ENCODE assay signal across 9 cellular contexts in genomic region chr5:158382473-158382872, GRCh38.
DNase-seq lines count a peak whose midpoint lies in the region; ATAC-seq and TF ChIP-seq lines count a peak whose summit lies in the region.
"Had no signal": no experiment of that assay in that cellular context is flagged by ENCODE, and none has a peak within 500 bp of the region (broad histone marks: within the 10 kb centered on the region; RNA-seq: fewer than 3 reads in every experiment).

No MANE protein-coding gene starts in this region.

- no peaks in the 10 kb centered on the region for H3K79me2 ChIP-seq in HCT116 (ENCODE audit: insufficient read depth, low read length)

- H3K4me3 ChIP-seq in HCT116 (replicated peaks in 1 of 2; ENCODE audit: low read depth in 1 of 2, low read length in 2 of 2): no peak overlapping the region
- H3K4me3 ChIP-seq in MG63: no peak overlapping the region
- H3K4me3 ChIP-seq in suprapubic skin: no peak overlapping the region

- DNase-seq in activated CD4-positive, CD25-positive, alpha-beta regulatory T cell (lab: John Stamatoyannopoulos, UW): no peak
- peak; percentile 29 for DNase-seq in HCT116 (ENCODE audit: low read depth, low spot score)
- DNase-seq in MG63: peak; percentile 98
- peak; percentile 96 for DNase-seq in astrocyte of the hippocampus (ENCODE audit: low read depth, low spot score)
- peak; percentile 29 to 57 for DNase-seq in left colon
- peak; percentile 84 to 87 for DNase-seq in suprapubic skin (ENCODE audit: low spot score in 2 of 2)
- DNase-seq in NCI-H1694 treated with DMSO at 0.1 percent for 48 hours (lab: John Stamatoyannopoulos, UW): no peak

- intact Hi-C loops in HCT116 (cut with micrococcal nuclease) (no loop called here), left colon (cut with DNase I, micrococcal nuclease) (no loop called here)

- peak overlapping the region; percentile 48 for H3K4me2 ChIP-seq in HCT116 (ENCODE audit: low read length)

- H3K27me3 ChIP-seq in HCT116 (ENCODE audit: insufficient read depth, low read length): peaks cover 8% of the 10 kb centered on the region; the same call in 1 of the 2 replicates
- no peaks in the 10 kb centered on the region for H3K27me3 ChIP-seq in MG63
- H3K27me3 ChIP-seq in suprapubic skin: no peaks in the 10 kb centered on the region

- TF ChIP-seq POLR2A in HCT116 (IDR thresholded peaks at IDR 0.05; ENCODE audit: borderline replicate concordance, extremely low read depth, insufficient read depth, insufficient read length) (no peak), suprapubic skin (IDR thresholded peaks at IDR 0.05) (no peak)

- POLR2A ChIA-PET in HCT116 (lab: Charles Lee): no interaction called here

- no peak overlapping the region for H3K27ac ChIP-seq in HCT116 (ENCODE audit: low read depth, low read length)
- H3K27ac ChIP-seq in suprapubic skin: peak overlapping the region; percentile 36
- H3K27ac ChIP-seq: C4-2B had no signal

- WGBS in suprapubic skin: 42% methylated on average over 2 of the region's 2 CpGs

- no TSS peak for BruUV-seq in HCT116 (replicated peaks; lab: Mats Ljungman, UMichigan)

- RAD21 ChIA-PET in HCT116 (lab: Charles Lee; ENCODE audit: low non-redundant PET in 1 of 2, low total read pairs in 2 of 2, uncharacterized antibody in 2 of 2, unreplicated experiment in 2 of 2): no interaction called here

- no peaks in the 10 kb centered on the region for H3K9me2 ChIP-seq in HCT116 (ENCODE audit: insufficient read depth)

- H2AFZ ChIP-seq in HCT116 (ENCODE audit: low read depth, low read length, poor library complexity, severe bottlenecking): no peak overlapping the region

- H3K4me1 ChIP-seq in HCT116 (ENCODE audit: control insufficient read depth in 1 of 2, insufficient read depth in 2 of 2, low read length in 2 of 2) (peaks cover 0 to 20% of the 10 kb centered on the region in 2 experiments; a peak in 2 of 4 replicates), suprapubic skin (peaks cover 20% of the 10 kb centered on the region)

- H3K36me3 ChIP-seq in HCT116 (ENCODE audit: control insufficient read depth in 1 of 2, insufficient read depth in 2 of 2, low read length in 2 of 2): no peaks in the 10 kb centered on the region
- no peaks in the 10 kb centered on the region for H3K36me3 ChIP-seq in MG63
- H3K36me3 ChIP-seq in suprapubic skin: no peaks in the 10 kb centered on the region

- no peak for TF ChIP-seq CTCF in HCT116 (IDR thresholded peaks at IDR 0.05 in 2 of 3, conservative IDR thresholded peaks at IDR 0.05 in 1 of 3; ENCODE audit: borderline replicate concordance in 1 of 3, insufficient read depth in 1 of 3, low read depth in 2 of 3, low read length in 2 of 3)
- no peak for TF ChIP-seq CTCF in suprapubic skin (IDR thresholded peaks at IDR 0.05)

- TF ChIP-seq RAD21 in HCT116 (IDR thresholded peaks at IDR 0.05; ENCODE audit: low read depth): no peak

- H4K20me1 ChIP-seq in HCT116 (ENCODE audit: insufficient read depth): no peaks in the 10 kb centered on the region

- H3K9ac ChIP-seq in HCT116 (ENCODE audit: low read length): no peak overlapping the region

- TF ChIP-seq EP300 in suprapubic skin (IDR thresholded peaks at IDR 0.05): no peak

- H3K9me3 ChIP-seq in HCT116 (ENCODE audit: control insufficient read depth in 1 of 2, insufficient read depth in 1 of 2, low read depth in 1 of 2, low read length in 2 of 2) (no peaks in the 10 kb centered on the region), MG63 (peaks cover 1% of the 10 kb centered on the region; the same call in 1 of the 2 replicates), suprapubic skin (peaks cover 4% of the 10 kb centered on the region)

- peak; percentile 53 to 75 for ATAC-seq in activated CD4-positive, CD25-positive, alpha-beta regulatory T cell treated with anti-CD3 and anti-CD28 coated beads, Interleukin-2, amount 50 U/mL, for 24 hours
- peak; percentile 88 for ATAC-seq in HCT116
- ATAC-seq in left colon: peak; percentile 48

- CTCF ChIA-PET in HCT116 (lab: Charles Lee): no interaction called here

TF ChIP-seq in HCT116, 20 proteins besides CTCF, POLR2A, EP300 and RAD21:
- TF ChIP-seq JUND (IDR thresholded peaks at IDR 0.05): peak; percentile 88
- TF ChIP-seq SP1 (IDR thresholded peaks at IDR 0.05; ENCODE audit: low read depth): peak; percentile 44
- peak; percentile 90 for TF ChIP-seq FOSL1 (IDR thresholded peaks at IDR 0.05; ENCODE audit: low read depth)
- no peak for TF ChIP-seq POLR2AphosphoS5 (IDR thresholded peaks at IDR 0.05; ENCODE audit: low read depth, low read length)

Comparison
In these comparisons a context has a peak if more than half of its experiments do, and no peak if none do; other contexts are left out.
1. DNase-seq: peak in HCT116 (single experiment), MG63 (single experiment), astrocyte of the hippocampus (single experiment), left colon (2 of 2) and suprapubic skin (2 of 2); none in activated CD4-positive, CD25-positive, alpha-beta regulatory T cell (0 of 4) and NCI-H1694 treated with DMSO at 0.1 percent for 48 hours (single experiment).
2. Peak in every context shown above with its lines, with median percentiles within 50 percentile points of each other: ATAC-seq.